Comparison of ENCODE assay signal across 8 cellular contexts in the genomic region with DNA sequence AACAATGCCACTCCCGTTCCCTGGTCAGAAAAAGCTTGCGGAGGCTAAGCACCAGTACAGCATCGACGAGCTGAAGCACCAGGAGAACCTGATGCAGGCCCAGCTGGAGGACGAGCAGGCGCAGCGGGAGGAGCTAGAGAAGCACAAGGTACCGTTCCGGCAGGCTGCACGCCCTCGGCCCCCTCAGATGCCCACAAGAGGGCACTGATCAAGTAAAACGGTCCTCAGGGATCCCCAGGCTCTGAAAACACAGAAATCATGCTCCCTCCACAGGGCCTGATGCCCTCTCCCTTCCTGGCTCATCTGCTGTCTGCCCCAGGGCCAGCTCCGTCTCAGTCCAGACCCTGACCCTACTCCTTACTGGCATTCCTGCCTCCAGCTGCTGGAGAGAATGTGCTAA. TPM values are rescaled to one million over a fixed set of nuclear protein-coding genes. Genes with fewer than 3 reads are reported as not detected.
DNase-seq lines count a peak whose midpoint lies in the region; ATAC-seq and TF ChIP-seq lines count a peak whose summit lies in the region.

No MANE protein-coding gene starts in this region.

- no peak overlapping the region for H3K27ac ChIP-seq in esophagus squamous epithelium

- H3K4me3 ChIP-seq in esophagus squamous epithelium: no peak overlapping the region

- TF ChIP-seq CTCF in AG09319 (IDR thresholded peaks at IDR 0.05; ENCODE audit: low read depth, low read length) (peak; percentile 31), esophagus squamous epithelium (IDR thresholded peaks at IDR 0.05) (no peak)

- no peaks in the 10 kb centered on the region for H3K27me3 ChIP-seq in esophagus squamous epithelium

- H3K36me3 ChIP-seq in esophagus squamous epithelium: no peaks in the 10 kb centered on the region

- ATAC-seq in GM18498 (IDR thresholded peaks at IDR 0.05; ENCODE audit: unreplicated experiment): no peak

- 75 to 80% methylated on average over 2 to 12 of the region's 13 CpGs for WGBS in esophagus squamous epithelium, 2 donors

- DNase-seq in AG09319 (ENCODE audit: extremely low read depth, low read depth) (no peak), HT-29 (ENCODE audit: low spot score) (peak; percentile 44), islet precursor cell (peak; percentile 87), T-helper 9 cell (no peak), globus pallidus (ENCODE audit: low spot score) (no peak), esophagus squamous epithelium (lab: John Stamatoyannopoulos, UW) (no peak)
- DNase-seq in activated naive CD4-positive, alpha-beta T cell treated with Interleukin-2 at 50 U/mL for 16 hours: peak; percentile 7

- H3K4me1 ChIP-seq in esophagus squamous epithelium: peaks cover 0 to 32% (median 6%) of the 10 kb centered on the region in 3 donors

- intact Hi-C loops in esophagus squamous epithelium (cut with DNase I): no loop called here

- no peaks in the 10 kb centered on the region for H3K9me3 ChIP-seq in esophagus squamous epithelium

- TF ChIP-seq POLR2A in esophagus squamous epithelium (IDR thresholded peaks at IDR 0.05): no peak

RNA-seq across cellular contexts. Expression of a gene that starts 21.6 kb away (rescaled TPM):
- total RNA-seq in HT-29 (2014; rRNA removed; shearing (Covaris generic)): 0.03 and 0.78 TPM in 2 replicates
- total RNA-seq in esophagus squamous epithelium: 1 to 10 TPM in 2 of 4 donors, under 1 TPM in 2; 0.11 to 2.5 (median 1.3) TPM

RNA-seq across cellular contexts. Expression of a gene that starts 22.1 kb away (rescaled TPM):
- total RNA-seq in HT-29 (2014; rRNA removed; shearing (Covaris generic)): 5.9 and 8.8 TPM in 2 replicates
- 100 to 1,000 TPM in 1 of 4 donors, 10 to 100 TPM in 3; 55.5 to 118 (median 73.3) TPM for total RNA-seq in esophagus squamous epithelium

RNA-seq across cellular contexts. Expression of a gene that starts 44.7 kb away (rescaled TPM):
- total RNA-seq in HT-29 (2014; rRNA removed; shearing (Covaris generic)): 14.8 and 25.5 TPM in 2 replicates
- total RNA-seq in esophagus squamous epithelium: 10 to 100 TPM; 15.8 to 26.9 (median 20.7) TPM

RNA-seq across cellular contexts. Expression of a gene that starts 44.9 kb away (rescaled TPM):
- total RNA-seq in HT-29 (2014; rRNA removed; shearing (Covaris generic)): 1.5 and 3.3 TPM in 2 replicates
- total RNA-seq in esophagus squamous epithelium: 10 to 100 TPM in 2 of 4 donors, 1 to 10 TPM in 2; 7.5 to 18.1 (median 11.6) TPM

Comparison
In these comparisons a context has a peak if more than half of its experiments do, and no peak if none do; other contexts are left out.
1. DNase-seq: peak in HT-29 (single experiment), activated naive CD4-positive, alpha-beta T cell treated with Interleukin-2 at 50 U/mL for 16 hours (single experiment) and islet precursor cell (single experiment); none in AG09319 (single experiment), T-helper 9 cell (single experiment), globus pallidus (single experiment) and esophagus squamous epithelium (single experiment).